23 cellular contexts compared by ENCODE assay signal in the genomic region with DNA sequence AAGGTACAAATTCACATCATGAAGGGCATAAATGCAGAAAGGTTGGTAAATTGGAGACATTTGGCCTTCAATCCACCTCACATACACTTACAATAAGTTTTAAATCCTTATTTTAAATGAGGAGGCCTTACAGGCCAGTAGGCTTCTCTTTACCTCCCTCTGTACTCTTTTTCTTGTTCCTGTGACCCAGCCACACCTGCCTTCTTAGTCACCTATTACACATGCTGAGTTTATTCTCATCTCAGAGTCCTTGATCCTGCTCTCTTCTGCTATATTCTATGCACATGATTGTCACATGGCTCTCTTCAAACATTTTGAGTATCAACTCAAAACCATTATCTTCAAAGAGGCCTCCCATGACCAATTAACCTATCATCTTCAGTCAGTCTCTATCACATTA.
"Had no signal": no experiment of that assay in that cellular context is flagged by ENCODE, and none has a peak within 500 bp of the region (broad histone marks: within the 10 kb centered on the region; RNA-seq: fewer than 3 reads in every experiment).

No MANE protein-coding gene starts in this region.

- H3K27ac ChIP-seq: gastrocnemius medialis, left ventricle myocardium inferior, lower lobe of right lung, parathyroid adenoma, psoas muscle, right lobe of liver, spleen, tibial artery, upper lobe of left lung, uterus had no signal

- H3K9me3 ChIP-seq: gastrocnemius medialis, left ventricle myocardium inferior, lower lobe of right lung, psoas muscle, right lobe of liver, spleen, tibial artery, upper lobe of left lung, uterus had no signal

- H3K4me1 ChIP-seq: gastrocnemius medialis, left ventricle myocardium inferior, lower lobe of right lung, parathyroid adenoma, psoas muscle, right lobe of liver, spleen, tibial artery, upper lobe of left lung, uterus had no signal

- ATAC-seq: effector memory CD8-positive, alpha-beta T cell; gastrocnemius medialis; lower lobe of right lung; psoas muscle; right lobe of liver; stimulated activated memory B cell treated with anti-CD40 and anti-IgM and Interleukin-4, amounts not matched to agents 10 μg/mL and 1 μg/mL and 100 μg/mL, for 72 hours had no signal

- H3K27me3 ChIP-seq: gastrocnemius medialis, spleen, tibial artery, upper lobe of left lung, uterus had no signal

- FAIRE-seq: keratinocyte had no signal

- H3K36me3 ChIP-seq: gastrocnemius medialis, left ventricle myocardium inferior, lower lobe of right lung, right lobe of liver, spleen, tibial artery, upper lobe of left lung, uterus had no signal

- DNase-seq: effector memory CD8-positive, alpha-beta T cell; gastrocnemius medialis; glutamatergic neuron; immature natural killer cell; left ventricle myocardium inferior; lower lobe of right lung; mesenchymal stem cell; midbrain; naive B cell; nephron progenitor cell; psoas muscle; retina; right lobe of liver; spleen; stimulated activated CD4-positive, alpha-beta T cell treated with anti-CD3 and anti-CD28 coated beads, Interleukin-15, amount 100 ng/mL, for 24 hours; stimulated activated CD4-positive, alpha-beta T cell treated with anti-CD3 and anti-CD28 coated beads, Interleukin-1b, Interleukin-23, amount 100 ng/mL, for 48 hours; stimulated activated CD4-positive, alpha-beta T cell treated with anti-CD3 and anti-CD28 coated beads, Interleukin-4, amount 100 ng/mL, for 24 hours; tibial artery; upper lobe of left lung; uterus had no signal

- H3K4me3 ChIP-seq: gastrocnemius medialis, left ventricle myocardium inferior, lower lobe of right lung, psoas muscle, right lobe of liver, spleen, tibial artery, upper lobe of left lung, uterus had no signal
